ENCODE assay signal across 19 cellular contexts in genomic region chr6:157770946-157771345, GRCh38. TPM values are rescaled to one million over a fixed set of nuclear protein-coding genes. Genes with fewer than 3 reads are reported as not detected.
DNase-seq lines count a peak whose midpoint lies in the region; ATAC-seq, FAIRE-seq and TF ChIP-seq lines count a peak whose summit lies in the region.
"Had no signal": no experiment of that assay in that cellular context is flagged by ENCODE, and none has a peak within 500 bp of the region (broad histone marks: within the 10 kb centered on the region; RNA-seq: fewer than 3 reads in every experiment).

No MANE protein-coding gene starts in this region.

- H3K36me3 ChIP-seq in bronchial epithelial cell (ENCODE audit: control insufficient read depth, insufficient read depth, low read length) (no peaks in the 10 kb centered on the region), osteoblast (ENCODE audit: insufficient read depth, low read length) (no peaks in the 10 kb centered on the region)
- H3K36me3 ChIP-seq: tibial artery had no signal

- no peak overlapping the region for H3K4me3 ChIP-seq in bronchial epithelial cell (ENCODE audit: low read depth, low read length)
- no peak overlapping the region for H3K4me3 ChIP-seq in osteoblast (ENCODE audit: insufficient read depth, low read length)
- H3K4me3 ChIP-seq: coronary artery, tibial artery had no signal

- CTCF ChIA-PET in activated CD8-positive, alpha-beta T cell treated with anti-CD3 and anti-CD28 coated beads for 36 hours (lab: Charles Lee): interaction anchor here (0.9 to 2.5 kb wide), 6 partner anchors 11 to 116 kb away, joined by 3 to 7 read pairs (median 3); no protein-coding TSS in a partner anchor
- CTCF ChIA-PET in activated CD8-positive, alpha-beta T cell treated with anti-CD3 and anti-CD28 coated beads, Interleukin-2, amount 10 ng/mL, durations not matched to agents 7 days and 5 days (lab: Charles Lee): interaction anchor here (1.3 to 3.1 kb wide), 3 partner anchors 10 to 103 kb away, joined by 3 to 16 read pairs (median 6); no protein-coding TSS in a partner anchor

- H3K4me2 ChIP-seq in osteoblast (ENCODE audit: insufficient read depth, low read length): no peak overlapping the region

- TF ChIP-seq CTCF in activated CD8-positive, alpha-beta T cell treated with anti-CD3 and anti-CD28 coated beads for 36 hours (IDR thresholded peaks at IDR 0.05): no peak
- TF ChIP-seq CTCF in bronchial epithelial cell (IDR thresholded peaks at IDR 0.05; ENCODE audit: insufficient read depth, low read length, severe bottlenecking) (no peak), osteoblast (IDR thresholded peaks at IDR 0.05; ENCODE audit: extremely low read depth, low read depth, low read length) (no peak)

- no peak overlapping the region for H3K27ac Mint-ChIP-seq in activated CD8-positive, alpha-beta T cell treated with anti-CD3 and anti-CD28 coated beads for 36 hours
- no peak overlapping the region for H3K27ac Mint-ChIP-seq in activated CD8-positive, alpha-beta T cell treated with anti-CD3 and anti-CD28 coated beads, Interleukin-2, amount 10 ng/mL, durations not matched to agents 7 days and 5 days
- H3K27ac Mint-ChIP-seq: CD14-positive monocyte; T-helper 1 cell treated with Interleukin-12 subunit alpha and Interleukin-12 subunit beta and Interleukin-4 antibody, amounts not matched to agents 30 μg/mL and 1 μg/mL, for 36 hours had no signal

- peaks cover 56% of the 10 kb centered on the region for H3K4me1 Mint-ChIP-seq in activated CD8-positive, alpha-beta T cell treated with anti-CD3 and anti-CD28 coated beads for 36 hours (ENCODE audit: low read depth)
- peaks cover 28% of the 10 kb centered on the region for H3K4me1 Mint-ChIP-seq in activated CD8-positive, alpha-beta T cell treated with anti-CD3 and anti-CD28 coated beads, Interleukin-2, amount 10 ng/mL, durations not matched to agents 7 days and 5 days (ENCODE audit: low read depth)

- no peaks in the 10 kb centered on the region for H4K20me1 ChIP-seq in osteoblast (ENCODE audit: insufficient read depth, low read length)

- H3K36me3 Mint-ChIP-seq in activated CD8-positive, alpha-beta T cell treated with anti-CD3 and anti-CD28 coated beads for 36 hours (ENCODE audit: low read depth): peaks cover 3% of the 10 kb centered on the region
- peaks cover 2% of the 10 kb centered on the region for H3K36me3 Mint-ChIP-seq in activated CD8-positive, alpha-beta T cell treated with anti-CD3 and anti-CD28 coated beads, Interleukin-2, amount 10 ng/mL, durations not matched to agents 7 days and 5 days (ENCODE audit: low read depth)

- H3K27me3 ChIP-seq in bronchial epithelial cell (ENCODE audit: control insufficient read depth, insufficient read depth, low read length) (no peaks in the 10 kb centered on the region), osteoblast (ENCODE audit: insufficient read depth, low read length) (no peaks in the 10 kb centered on the region)

- POLR2A ChIA-PET in activated CD8-positive, alpha-beta T cell treated with anti-CD3 and anti-CD28 coated beads for 36 hours (lab: Charles Lee): interaction anchor here (0.7 to 3.1 kb wide), 5 partner anchors 10 to 193 kb away, joined by 3 to 13 read pairs (median 5); no protein-coding TSS in a partner anchor
- POLR2A ChIA-PET in activated CD8-positive, alpha-beta T cell treated with anti-CD3 and anti-CD28 coated beads, Interleukin-2, amount 10 ng/mL, durations not matched to agents 7 days and 5 days (lab: Charles Lee): no interaction called here

- FAIRE-seq in bronchial epithelial cell (lab: Jason Lieb, UNC) (no peak), urothelium cell line (lab: Jason Lieb, UNC) (no peak)

- DNase-seq in activated CD8-positive, alpha-beta T cell treated with anti-CD3 and anti-CD28 coated beads for 36 hours: no peak
- DNase-seq in activated CD8-positive, alpha-beta T cell treated with anti-CD3 and anti-CD28 coated beads, Interleukin-2, amount 10 ng/mL, durations not matched to agents 7 days and 5 days: no peak
- peak; percentile 25 for DNase-seq in NCI-H460 (ENCODE audit: extremely low read depth, low read depth)
- DNase-seq in bronchial epithelial cell (ENCODE audit: low read depth): peak; percentile 95
- DNase-seq in osteoblast (ENCODE audit: insufficient read length, low spot score, missing footprints): peak; percentile 92
- no peak for DNase-seq in stimulated activated CD4-positive, alpha-beta T cell treated with anti-CD3 and anti-CD28 coated beads, Interleukin-12 subunit alpha, Interleukin-12 subunit beta, amount 100 ng/mL, for 4 hours
- DNase-seq in urothelium cell line (ENCODE audit: low spot score): no peak
- DNase-seq in DMS79 treated with DMSO at 0.1 percent for 48 hours (lab: John Stamatoyannopoulos, UW): no peak
- DNase-seq: activated CD4-positive, CD25-positive, alpha-beta regulatory T cell; activated naive CD4-positive, alpha-beta T cell; DMS153; naive thymus-derived CD4-positive, alpha-beta T cell; NCI-H1694; NCI-H226; SHP77 treated with DMSO at 0.1 percent for 48 hours; tibial artery had no signal

- H3K27ac ChIP-seq in osteoblast (ENCODE audit: low read depth, low read length): peak overlapping the region; percentile 66
- H3K27ac ChIP-seq: coronary artery, tibial artery had no signal

- H3K9me3 Mint-ChIP-seq in activated CD8-positive, alpha-beta T cell treated with anti-CD3 and anti-CD28 coated beads for 36 hours: peaks cover 7% of the 10 kb centered on the region
- no peaks in the 10 kb centered on the region for H3K9me3 Mint-ChIP-seq in activated CD8-positive, alpha-beta T cell treated with anti-CD3 and anti-CD28 coated beads, Interleukin-2, amount 10 ng/mL, durations not matched to agents 7 days and 5 days (ENCODE audit: insufficient read depth)

- ATAC-seq in activated CD8-positive, alpha-beta T cell treated with anti-CD3 and anti-CD28 coated beads for 36 hours: peak; percentile 18
- ATAC-seq in activated CD8-positive, alpha-beta T cell treated with anti-CD3 and anti-CD28 coated beads, Interleukin-2, amount 10 ng/mL, durations not matched to agents 7 days and 5 days: no peak
- ATAC-seq: naive thymus-derived CD4-positive, alpha-beta T cell had no signal

- intact Hi-C loops in activated CD8-positive, alpha-beta T cell treated with anti-CD3 and anti-CD28 coated beads for 36 hours (cut with micrococcal nuclease): no loop called here

- peaks cover 13% of the 10 kb centered on the region for H3K4me1 ChIP-seq in osteoblast (ENCODE audit: insufficient read depth, low read length)

- peaks cover 2% of the 10 kb centered on the region for H3K27me3 Mint-ChIP-seq in activated CD8-positive, alpha-beta T cell treated with anti-CD3 and anti-CD28 coated beads for 36 hours
- peaks cover 15% of the 10 kb centered on the region for H3K27me3 Mint-ChIP-seq in activated CD8-positive, alpha-beta T cell treated with anti-CD3 and anti-CD28 coated beads, Interleukin-2, amount 10 ng/mL, durations not matched to agents 7 days and 5 days (ENCODE audit: low read depth)

- H3K4me3 Mint-ChIP-seq in activated CD8-positive, alpha-beta T cell treated with anti-CD3 and anti-CD28 coated beads for 36 hours: no peak overlapping the region
- no peak overlapping the region for H3K4me3 Mint-ChIP-seq in activated CD8-positive, alpha-beta T cell treated with anti-CD3 and anti-CD28 coated beads, Interleukin-2, amount 10 ng/mL, durations not matched to agents 7 days and 5 days
- H3K4me3 Mint-ChIP-seq: CD14-positive monocyte; naive thymus-derived CD4-positive, alpha-beta T cell; T-helper 1 cell treated with Interleukin-12 subunit alpha and Interleukin-12 subunit beta and Interleukin-4 antibody, amounts not matched to agents 30 μg/mL and 1 μg/mL, for 36 hours had no signal

- H2AFZ ChIP-seq in osteoblast (ENCODE audit: low read length): no peak overlapping the region

- no peaks in the 10 kb centered on the region for H3K79me2 ChIP-seq in osteoblast (ENCODE audit: insufficient read depth, low read length)

- H3K9me3 ChIP-seq in osteoblast (ENCODE audit: low read depth, low read length): no peaks in the 10 kb centered on the region
- H3K9me3 ChIP-seq: tibial artery had no signal

RNA-seq across cellular contexts. Expression of gene SNX9, which starts 52.1 kb away (rescaled TPM):
- total RNA-seq in activated CD8-positive, alpha-beta T cell treated with anti-CD3 and anti-CD28 coated beads for 36 hours: 10 to 100 TPM; 44.9 to 45.1 TPM
- 1 to 10 TPM; 9.1 to 9.2 TPM for total RNA-seq in activated CD8-positive, alpha-beta T cell treated with anti-CD3 and anti-CD28 coated beads, Interleukin-2, amount 10 ng/mL, durations not matched to agents 7 days and 5 days
- 27.2 and 35.3 TPM in 2 replicates for total RNA-seq in NCI-H460 (2014; rRNA removed; shearing (Covaris generic))
- polyA plus RNA-seq in NCI-H460 (2014; cell fraction: nucleus; rRNA removed): 11.1 and 15.6 TPM in 2 replicates
- total RNA-seq in bronchial epithelial cell: 25.5 and 26.6 TPM in 2 replicates
- total RNA-seq in osteoblast: 147 and 177 TPM in 2 replicates

Comparison
In these comparisons a context has a peak if more than half of its experiments do, and no peak if none do; other contexts are left out.
1. DNase-seq: peak in NCI-H460 (single experiment), bronchial epithelial cell (single experiment) and osteoblast (single experiment); none in activated CD8-positive, alpha-beta T cell treated with anti-CD3 and anti-CD28 coated beads for 36 hours (single experiment), activated CD8-positive, alpha-beta T cell treated with anti-CD3 and anti-CD28 coated beads, Interleukin-2, amount 10 ng/mL, durations not matched to agents 7 days and 5 days (single experiment), stimulated activated CD4-positive, alpha-beta T cell treated with anti-CD3 and anti-CD28 coated beads, Interleukin-12 subunit alpha, Interleukin-12 subunit beta, amount 100 ng/mL, for 4 hours (single experiment), urothelium cell line (single experiment) and DMS79 treated with DMSO at 0.1 percent for 48 hours (single experiment).